ENCODE assay signal across 8 cellular contexts in genomic region chr13:26487781-26488180, GRCh38.
"Had no signal": no experiment of that assay in that cellular context is flagged by ENCODE, and none has a peak within 500 bp of the region (broad histone marks: within the 10 kb centered on the region; RNA-seq: fewer than 3 reads in every experiment).

No MANE protein-coding gene starts in this region.

- H3K4me3 ChIP-seq: GM23338, HAP-1 had no signal

- H3K4me2 ChIP-seq: GM23338 had no signal

- H3K9me3 ChIP-seq: HAP-1 had no signal

- H3K27ac Mint-ChIP-seq: GM23338, HFFc6 had no signal

- FAIRE-seq: HepG2 had no signal

- H3K4me1 ChIP-seq: HAP-1 had no signal

- H3K4me3 Mint-ChIP-seq: GM23338, HFFc6, IgD-negative memory B cell had no signal

- DNase-seq: H7, HFFc6 had no signal

- H3K27ac ChIP-seq: HL-60 had no signal

- H3K36me3 ChIP-seq: HAP-1 had no signal

- H3K9me3 Mint-ChIP-seq: GM23338, HFFc6 had no signal

- H2AFZ ChIP-seq: GM23338 had no signal

- ATAC-seq: GM23338, HCT116, HepG2 had no signal
